In the genomic region with DNA sequence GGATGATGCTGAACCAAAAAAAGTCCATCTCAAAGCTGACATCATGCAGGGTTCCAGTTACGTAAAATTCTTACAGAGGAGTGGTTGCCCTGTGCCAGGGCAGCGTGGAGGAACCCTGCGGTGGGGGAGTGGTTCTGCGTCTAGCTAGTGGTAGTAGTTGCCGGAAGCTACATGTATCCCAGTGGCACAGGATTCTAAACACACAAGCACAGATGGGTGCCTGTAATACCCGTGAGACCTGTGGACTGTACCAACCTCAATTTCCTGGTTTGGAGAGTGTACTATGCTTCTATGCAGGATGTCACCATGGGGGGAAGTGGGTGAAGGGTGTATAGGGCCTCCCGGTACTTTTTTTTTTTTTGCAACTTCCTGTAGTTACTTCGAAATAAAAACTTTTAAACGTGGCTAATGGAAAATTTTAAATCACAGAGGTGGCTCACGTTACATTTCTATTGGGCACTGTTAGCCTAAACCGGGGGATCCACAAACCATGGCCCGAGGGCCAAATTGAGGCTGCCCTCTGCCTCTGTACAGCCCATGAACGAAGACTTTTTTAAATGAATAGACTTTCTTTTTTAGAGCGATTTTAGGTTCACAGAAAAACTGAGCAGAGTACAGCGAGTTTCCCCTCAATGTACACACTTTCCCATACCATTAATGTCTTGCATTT, we compare ENCODE assay signal across 1 cellular context.
TF ChIP-seq lines count a peak whose summit lies in the region.

No MANE protein-coding gene starts in this region.

TF ChIP-seq in GM23338, 12 proteins besides CTCF, POLR2A, EP300 and RAD21 (continued from another document):
- TF ChIP-seq, protein P1, sequence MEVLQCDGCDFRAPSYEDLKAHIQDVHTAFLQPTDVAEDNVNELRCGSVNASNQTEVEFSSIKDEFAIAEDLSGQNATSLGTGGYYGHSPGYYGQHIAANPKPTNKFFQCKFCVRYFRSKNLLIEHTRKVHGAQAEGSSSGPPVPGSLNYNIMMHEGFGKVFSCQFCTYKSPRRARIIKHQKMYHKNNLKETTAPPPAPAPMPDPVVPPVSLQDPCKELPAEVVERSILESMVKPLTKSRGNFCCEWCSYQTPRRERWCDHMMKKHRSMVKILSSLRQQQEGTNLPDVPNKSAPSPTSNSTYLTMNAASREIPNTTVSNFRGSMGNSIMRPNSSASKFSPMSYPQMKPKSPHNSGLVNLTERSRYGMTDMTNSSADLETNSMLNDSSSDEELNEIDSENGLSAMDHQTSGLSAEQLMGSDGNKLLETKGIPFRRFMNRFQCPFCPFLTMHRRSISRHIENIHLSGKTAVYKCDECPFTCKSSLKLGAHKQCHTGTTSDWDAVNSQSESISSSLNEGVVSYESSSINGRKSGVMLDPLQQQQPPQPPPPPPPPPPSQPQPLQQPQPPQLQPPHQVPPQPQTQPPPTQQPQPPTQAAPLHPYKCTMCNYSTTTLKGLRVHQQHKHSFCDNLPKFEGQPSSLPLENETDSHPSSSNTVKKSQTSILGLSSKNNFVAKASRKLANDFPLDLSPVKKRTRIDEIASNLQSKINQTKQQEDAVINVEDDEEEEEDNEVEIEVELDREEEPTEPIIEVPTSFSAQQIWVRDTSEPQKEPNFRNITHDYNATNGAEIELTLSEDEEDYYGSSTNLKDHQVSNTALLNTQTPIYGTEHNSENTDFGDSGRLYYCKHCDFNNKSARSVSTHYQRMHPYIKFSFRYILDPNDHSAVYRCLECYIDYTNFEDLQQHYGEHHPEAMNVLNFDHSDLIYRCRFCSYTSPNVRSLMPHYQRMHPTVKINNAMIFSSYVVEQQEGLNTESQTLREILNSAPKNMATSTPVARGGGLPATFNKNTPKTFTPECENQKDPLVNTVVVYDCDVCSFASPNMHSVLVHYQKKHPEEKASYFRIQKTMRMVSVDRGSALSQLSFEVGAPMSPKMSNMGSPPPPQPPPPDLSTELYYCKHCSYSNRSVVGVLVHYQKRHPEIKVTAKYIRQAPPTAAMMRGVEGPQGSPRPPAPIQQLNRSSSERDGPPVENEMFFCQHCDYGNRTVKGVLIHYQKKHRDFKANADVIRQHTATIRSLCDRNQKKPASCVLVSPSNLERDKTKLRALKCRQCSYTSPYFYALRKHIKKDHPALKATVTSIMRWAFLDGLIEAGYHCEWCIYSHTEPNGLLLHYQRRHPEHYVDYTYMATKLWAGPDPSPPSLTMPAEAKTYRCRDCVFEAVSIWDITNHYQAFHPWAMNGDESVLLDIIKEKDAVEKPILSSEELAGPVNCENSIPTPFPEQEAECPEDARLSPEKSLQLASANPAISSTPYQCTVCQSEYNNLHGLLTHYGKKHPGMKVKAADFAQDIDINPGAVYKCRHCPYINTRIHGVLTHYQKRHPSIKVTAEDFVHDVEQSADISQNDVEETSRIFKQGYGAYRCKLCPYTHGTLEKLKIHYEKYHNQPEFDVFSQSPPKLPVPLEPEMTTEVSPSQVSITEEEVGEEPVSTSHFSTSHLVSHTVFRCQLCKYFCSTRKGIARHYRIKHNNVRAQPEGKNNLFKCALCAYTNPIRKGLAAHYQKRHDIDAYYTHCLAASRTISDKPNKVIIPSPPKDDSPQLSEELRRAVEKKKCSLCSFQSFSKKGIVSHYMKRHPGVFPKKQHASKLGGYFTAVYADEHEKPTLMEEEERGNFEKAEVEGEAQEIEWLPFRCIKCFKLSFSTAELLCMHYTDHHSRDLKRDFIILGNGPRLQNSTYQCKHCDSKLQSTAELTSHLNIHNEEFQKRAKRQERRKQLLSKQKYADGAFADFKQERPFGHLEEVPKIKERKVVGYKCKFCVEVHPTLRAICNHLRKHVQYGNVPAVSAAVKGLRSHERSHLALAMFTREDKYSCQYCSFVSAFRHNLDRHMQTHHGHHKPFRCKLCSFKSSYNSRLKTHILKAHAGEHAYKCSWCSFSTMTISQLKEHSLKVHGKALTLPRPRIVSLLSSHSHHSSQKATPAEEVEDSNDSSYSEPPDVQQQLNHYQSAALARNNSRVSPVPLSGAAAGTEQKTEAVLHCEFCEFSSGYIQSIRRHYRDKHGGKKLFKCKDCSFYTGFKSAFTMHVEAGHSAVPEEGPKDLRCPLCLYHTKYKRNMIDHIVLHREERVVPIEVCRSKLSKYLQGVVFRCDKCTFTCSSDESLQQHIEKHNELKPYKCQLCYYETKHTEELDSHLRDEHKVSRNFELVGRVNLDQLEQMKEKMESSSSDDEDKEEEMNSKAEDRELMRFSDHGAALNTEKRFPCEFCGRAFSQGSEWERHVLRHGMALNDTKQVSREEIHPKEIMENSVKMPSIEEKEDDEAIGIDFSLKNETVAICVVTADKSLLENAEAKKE (CRISPR knock-in tag; IDR thresholded peaks at IDR 0.05): no peak
- TF ChIP-seq ZNF114 (CRISPR knock-in tag; IDR thresholded peaks at IDR 0.05): no peak
